1 cellular context compared by ENCODE assay signal in the genomic region with DNA sequence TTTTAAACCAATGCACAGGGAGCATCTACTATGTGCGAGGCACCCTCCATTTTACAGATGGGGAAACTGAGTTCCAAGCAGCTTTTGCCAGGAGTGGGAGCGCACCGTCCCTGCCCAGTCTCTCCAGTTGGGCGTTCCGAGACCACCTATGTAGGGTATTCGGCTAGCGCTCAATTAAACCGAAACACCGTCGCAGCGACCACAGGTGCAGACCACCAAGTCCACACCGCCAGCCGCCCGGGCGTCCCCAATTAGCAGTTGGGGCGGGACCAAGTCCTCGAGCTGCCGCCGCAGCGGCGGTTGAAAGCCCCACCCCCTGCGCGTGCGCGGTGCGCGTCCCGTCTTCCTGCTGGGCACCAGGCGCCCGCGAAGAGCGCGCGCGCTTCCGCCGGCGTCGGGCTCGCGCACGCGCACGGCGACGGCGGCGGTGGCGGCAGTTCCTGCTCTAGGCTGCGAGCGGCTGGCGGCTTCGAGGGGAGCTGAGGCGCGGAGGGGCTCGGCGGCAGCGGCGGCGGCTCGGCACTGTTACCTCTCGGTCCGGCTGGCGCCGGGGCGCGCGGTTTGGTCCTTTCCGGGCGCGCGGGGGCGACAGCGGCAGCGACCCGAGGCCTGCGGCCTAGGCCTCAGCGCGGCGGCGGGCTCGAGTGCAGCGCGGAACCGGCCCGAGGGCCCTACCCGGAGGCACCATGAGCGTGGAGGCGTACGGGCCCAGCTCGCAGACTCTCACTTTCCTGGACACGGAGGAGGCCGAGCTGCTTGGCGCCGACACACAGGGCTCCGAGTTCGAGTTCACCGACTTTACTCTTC.
TF ChIP-seq lines count a peak whose summit lies in the region.

A gene (plus strand): TSS at position 436 of the 807 bp plus-strand sequence. CDS start 251 bp downstream, at position 687.

TF ChIP-seq in HepG2, 621 proteins besides CTCF, POLR2A, EP300 and RAD21 (continued from another document and continues in another):
- TF ChIP-seq, protein P1, sequence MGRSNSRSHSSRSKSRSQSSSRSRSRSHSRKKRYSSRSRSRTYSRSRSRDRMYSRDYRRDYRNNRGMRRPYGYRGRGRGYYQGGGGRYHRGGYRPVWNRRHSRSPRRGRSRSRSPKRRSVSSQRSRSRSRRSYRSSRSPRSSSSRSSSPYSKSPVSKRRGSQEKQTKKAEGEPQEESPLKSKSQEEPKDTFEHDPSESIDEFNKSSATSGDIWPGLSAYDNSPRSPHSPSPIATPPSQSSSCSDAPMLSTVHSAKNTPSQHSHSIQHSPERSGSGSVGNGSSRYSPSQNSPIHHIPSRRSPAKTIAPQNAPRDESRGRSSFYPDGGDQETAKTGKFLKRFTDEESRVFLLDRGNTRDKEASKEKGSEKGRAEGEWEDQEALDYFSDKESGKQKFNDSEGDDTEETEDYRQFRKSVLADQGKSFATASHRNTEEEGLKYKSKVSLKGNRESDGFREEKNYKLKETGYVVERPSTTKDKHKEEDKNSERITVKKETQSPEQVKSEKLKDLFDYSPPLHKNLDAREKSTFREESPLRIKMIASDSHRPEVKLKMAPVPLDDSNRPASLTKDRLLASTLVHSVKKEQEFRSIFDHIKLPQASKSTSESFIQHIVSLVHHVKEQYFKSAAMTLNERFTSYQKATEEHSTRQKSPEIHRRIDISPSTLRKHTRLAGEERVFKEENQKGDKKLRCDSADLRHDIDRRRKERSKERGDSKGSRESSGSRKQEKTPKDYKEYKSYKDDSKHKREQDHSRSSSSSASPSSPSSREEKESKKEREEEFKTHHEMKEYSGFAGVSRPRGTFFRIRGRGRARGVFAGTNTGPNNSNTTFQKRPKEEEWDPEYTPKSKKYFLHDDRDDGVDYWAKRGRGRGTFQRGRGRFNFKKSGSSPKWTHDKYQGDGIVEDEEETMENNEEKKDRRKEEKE (IDR thresholded peaks at IDR 0.05), result no peak
- TF ChIP-seq, protein P2, sequence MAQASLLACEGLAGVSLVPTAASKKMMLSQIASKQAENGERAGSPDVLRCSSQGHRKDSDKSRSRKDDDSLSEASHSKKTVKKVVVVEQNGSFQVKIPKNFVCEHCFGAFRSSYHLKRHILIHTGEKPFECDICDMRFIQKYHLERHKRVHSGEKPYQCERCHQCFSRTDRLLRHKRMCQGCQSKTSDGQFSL (CRISPR knock-in tag; IDR thresholded peaks at IDR 0.05), result no peak
- TF ChIP-seq, protein P3, sequence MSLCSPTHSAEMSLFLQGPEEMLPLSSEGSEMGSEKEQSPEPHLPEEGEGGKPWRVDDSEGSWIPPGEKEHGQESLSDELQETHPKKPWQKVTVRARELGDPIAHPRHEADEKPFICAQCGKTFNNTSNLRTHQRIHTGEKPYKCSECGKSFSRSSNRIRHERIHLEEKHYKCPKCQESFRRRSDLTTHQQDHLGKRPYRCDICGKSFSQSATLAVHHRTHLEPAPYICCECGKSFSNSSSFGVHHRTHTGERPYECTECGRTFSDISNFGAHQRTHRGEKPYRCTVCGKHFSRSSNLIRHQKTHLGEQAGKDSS (CRISPR knock-in tag; IDR thresholded peaks at IDR 0.05; ENCODE audit: borderline replicate concordance, low read depth), result no peak
- TF ChIP-seq, protein P4, sequence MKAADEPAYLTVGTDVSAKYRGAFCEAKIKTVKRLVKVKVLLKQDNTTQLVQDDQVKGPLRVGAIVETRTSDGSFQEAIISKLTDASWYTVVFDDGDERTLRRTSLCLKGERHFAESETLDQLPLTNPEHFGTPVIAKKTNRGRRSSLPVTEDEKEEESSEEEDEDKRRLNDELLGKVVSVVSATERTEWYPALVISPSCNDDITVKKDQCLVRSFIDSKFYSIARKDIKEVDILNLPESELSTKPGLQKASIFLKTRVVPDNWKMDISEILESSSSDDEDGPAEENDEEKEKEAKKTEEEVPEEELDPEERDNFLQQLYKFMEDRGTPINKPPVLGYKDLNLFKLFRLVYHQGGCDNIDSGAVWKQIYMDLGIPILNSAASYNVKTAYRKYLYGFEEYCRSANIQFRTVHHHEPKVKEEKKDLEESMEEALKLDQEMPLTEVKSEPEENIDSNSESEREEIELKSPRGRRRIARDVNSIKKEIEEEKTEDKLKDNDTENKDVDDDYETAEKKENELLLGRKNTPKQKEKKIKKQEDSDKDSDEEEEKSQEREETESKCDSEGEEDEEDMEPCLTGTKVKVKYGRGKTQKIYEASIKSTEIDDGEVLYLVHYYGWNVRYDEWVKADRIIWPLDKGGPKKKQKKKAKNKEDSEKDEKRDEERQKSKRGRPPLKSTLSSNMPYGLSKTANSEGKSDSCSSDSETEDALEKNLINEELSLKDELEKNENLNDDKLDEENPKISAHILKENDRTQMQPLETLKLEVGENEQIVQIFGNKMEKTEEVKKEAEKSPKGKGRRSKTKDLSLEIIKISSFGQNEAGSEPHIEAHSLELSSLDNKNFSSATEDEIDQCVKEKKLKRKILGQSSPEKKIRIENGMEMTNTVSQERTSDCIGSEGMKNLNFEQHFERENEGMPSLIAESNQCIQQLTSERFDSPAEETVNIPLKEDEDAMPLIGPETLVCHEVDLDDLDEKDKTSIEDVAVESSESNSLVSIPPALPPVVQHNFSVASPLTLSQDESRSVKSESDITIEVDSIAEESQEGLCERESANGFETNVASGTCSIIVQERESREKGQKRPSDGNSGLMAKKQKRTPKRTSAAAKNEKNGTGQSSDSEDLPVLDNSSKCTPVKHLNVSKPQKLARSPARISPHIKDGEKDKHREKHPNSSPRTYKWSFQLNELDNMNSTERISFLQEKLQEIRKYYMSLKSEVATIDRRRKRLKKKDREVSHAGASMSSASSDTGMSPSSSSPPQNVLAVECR (CRISPR knock-in tag; IDR thresholded peaks at IDR 0.05; ENCODE audit: borderline replicate concordance), result 0 out of 2 replicates have a peak, but pooled peaks have one; percentile 65
- TF ChIP-seq HNRNPLL (IDR thresholded peaks at IDR 0.05; ENCODE audit: low read depth, low read length, poor library complexity, severe bottlenecking) (peak; percentile 64), BRCA1 (CRISPR knock-in tag; IDR thresholded peaks at IDR 0.05) (no peak), ZNF619 (CRISPR knock-in tag; IDR thresholded peaks at IDR 0.05) (no peak), DNMT3B (CRISPR knock-in tag; conservative IDR thresholded peaks at IDR 0.05) (no peak), ZNF878 (CRISPR knock-in tag; IDR thresholded peaks at IDR 0.05) (no peak), ZFYVE20 (CRISPR knock-in tag; IDR thresholded peaks at IDR 0.05; ENCODE audit: borderline replicate concordance, low read depth) (no peak), ZKSCAN5 (CRISPR knock-in tag; IDR thresholded peaks at IDR 0.05) (no peak), ZNF776 (CRISPR knock-in tag; IDR thresholded peaks at IDR 0.05) (peak; percentile 88; the same call in 1 of the 2 replicates), ZEB1 (IDR thresholded peaks at IDR 0.05; ENCODE audit: insufficient replicate concordance, low read depth) (no peak), CCAR2 (optimal IDR thresholded peaks at IDR 0.05; ENCODE audit: low read depth, low read length) (no peak), ZNF264 (CRISPR knock-in tag; IDR thresholded peaks at IDR 0.05) (no peak), POLR2AphosphoS5 (IDR thresholded peaks at IDR 0.05; ENCODE audit: low read depth, low read length) (peak; percentile 73), ZFP36 (IDR thresholded peaks at IDR 0.05; ENCODE audit: borderline replicate concordance, low read depth, low read length, partially characterized antibody) (no peak), POLR2G (IDR thresholded peaks at IDR 0.05; ENCODE audit: low read depth, low read length) (peak; percentile 84), JDP2 (CRISPR knock-in tag; IDR thresholded peaks at IDR 0.05; ENCODE audit: borderline replicate concordance) (no peak), ZNF121 (CRISPR knock-in tag; IDR thresholded peaks at IDR 0.05) (0 out of 2 replicates have a peak, but pooled peaks have one; percentile 16), ZNF761 (CRISPR knock-in tag; conservative IDR thresholded peaks at IDR 0.05) (peak; percentile 77; the same call in 1 of the 2 replicates)
- TF ChIP-seq, protein P5, sequence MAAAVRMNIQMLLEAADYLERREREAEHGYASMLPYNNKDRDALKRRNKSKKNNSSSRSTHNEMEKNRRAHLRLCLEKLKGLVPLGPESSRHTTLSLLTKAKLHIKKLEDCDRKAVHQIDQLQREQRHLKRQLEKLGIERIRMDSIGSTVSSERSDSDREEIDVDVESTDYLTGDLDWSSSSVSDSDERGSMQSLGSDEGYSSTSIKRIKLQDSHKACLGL (CRISPR knock-in tag; IDR thresholded peaks at IDR 0.05), result peak; percentile 42; the same call in 1 of the 2 replicates
- TF ChIP-seq, protein P6, sequence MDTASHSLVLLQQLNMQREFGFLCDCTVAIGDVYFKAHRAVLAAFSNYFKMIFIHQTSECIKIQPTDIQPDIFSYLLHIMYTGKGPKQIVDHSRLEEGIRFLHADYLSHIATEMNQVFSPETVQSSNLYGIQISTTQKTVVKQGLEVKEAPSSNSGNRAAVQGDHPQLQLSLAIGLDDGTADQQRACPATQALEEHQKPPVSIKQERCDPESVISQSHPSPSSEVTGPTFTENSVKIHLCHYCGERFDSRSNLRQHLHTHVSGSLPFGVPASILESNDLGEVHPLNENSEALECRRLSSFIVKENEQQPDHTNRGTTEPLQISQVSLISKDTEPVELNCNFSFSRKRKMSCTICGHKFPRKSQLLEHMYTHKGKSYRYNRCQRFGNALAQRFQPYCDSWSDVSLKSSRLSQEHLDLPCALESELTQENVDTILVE (CRISPR knock-in tag; IDR thresholded peaks at IDR 0.05), result no peak
- TF ChIP-seq, protein P7, sequence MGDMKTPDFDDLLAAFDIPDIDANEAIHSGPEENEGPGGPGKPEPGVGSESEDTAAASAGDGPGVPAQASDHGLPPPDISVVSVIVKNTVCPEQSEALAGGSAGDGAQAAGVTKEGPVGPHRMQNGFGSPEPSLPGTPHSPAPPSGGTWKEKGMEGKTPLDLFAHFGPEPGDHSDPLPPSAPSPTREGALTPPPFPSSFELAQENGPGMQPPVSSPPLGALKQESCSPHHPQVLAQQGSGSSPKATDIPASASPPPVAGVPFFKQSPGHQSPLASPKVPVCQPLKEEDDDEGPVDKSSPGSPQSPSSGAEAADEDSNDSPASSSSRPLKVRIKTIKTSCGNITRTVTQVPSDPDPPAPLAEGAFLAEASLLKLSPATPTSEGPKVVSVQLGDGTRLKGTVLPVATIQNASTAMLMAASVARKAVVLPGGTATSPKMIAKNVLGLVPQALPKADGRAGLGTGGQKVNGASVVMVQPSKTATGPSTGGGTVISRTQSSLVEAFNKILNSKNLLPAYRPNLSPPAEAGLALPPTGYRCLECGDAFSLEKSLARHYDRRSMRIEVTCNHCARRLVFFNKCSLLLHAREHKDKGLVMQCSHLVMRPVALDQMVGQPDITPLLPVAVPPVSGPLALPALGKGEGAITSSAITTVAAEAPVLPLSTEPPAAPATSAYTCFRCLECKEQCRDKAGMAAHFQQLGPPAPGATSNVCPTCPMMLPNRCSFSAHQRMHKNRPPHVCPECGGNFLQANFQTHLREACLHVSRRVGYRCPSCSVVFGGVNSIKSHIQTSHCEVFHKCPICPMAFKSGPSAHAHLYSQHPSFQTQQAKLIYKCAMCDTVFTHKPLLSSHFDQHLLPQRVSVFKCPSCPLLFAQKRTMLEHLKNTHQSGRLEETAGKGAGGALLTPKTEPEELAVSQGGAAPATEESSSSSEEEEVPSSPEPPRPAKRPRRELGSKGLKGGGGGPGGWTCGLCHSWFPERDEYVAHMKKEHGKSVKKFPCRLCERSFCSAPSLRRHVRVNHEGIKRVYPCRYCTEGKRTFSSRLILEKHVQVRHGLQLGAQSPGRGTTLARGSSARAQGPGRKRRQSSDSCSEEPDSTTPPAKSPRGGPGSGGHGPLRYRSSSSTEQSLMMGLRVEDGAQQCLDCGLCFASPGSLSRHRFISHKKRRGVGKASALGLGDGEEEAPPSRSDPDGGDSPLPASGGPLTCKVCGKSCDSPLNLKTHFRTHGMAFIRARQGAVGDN (CRISPR knock-in tag; IDR thresholded peaks at IDR 0.05), result peak; percentile 71
- TF ChIP-seq, protein P8, sequence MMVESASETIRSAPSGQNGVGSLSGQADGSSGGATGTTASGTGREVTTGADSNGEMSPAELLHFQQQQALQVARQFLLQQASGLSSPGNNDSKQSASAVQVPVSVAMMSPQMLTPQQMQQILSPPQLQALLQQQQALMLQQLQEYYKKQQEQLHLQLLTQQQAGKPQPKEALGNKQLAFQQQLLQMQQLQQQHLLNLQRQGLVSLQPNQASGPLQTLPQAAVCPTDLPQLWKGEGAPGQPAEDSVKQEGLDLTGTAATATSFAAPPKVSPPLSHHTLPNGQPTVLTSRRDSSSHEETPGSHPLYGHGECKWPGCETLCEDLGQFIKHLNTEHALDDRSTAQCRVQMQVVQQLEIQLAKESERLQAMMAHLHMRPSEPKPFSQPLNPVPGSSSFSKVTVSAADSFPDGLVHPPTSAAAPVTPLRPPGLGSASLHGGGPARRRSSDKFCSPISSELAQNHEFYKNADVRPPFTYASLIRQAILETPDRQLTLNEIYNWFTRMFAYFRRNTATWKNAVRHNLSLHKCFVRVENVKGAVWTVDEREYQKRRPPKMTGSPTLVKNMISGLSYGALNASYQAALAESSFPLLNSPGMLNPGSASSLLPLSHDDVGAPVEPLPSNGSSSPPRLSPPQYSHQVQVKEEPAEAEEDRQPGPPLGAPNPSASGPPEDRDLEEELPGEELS (CRISPR knock-in tag; IDR thresholded peaks at IDR 0.05), result no peak
